In genomic region chr15:99729920-99730319, GRCh38 we compare ENCODE assay signal across 9 cellular contexts. TPM values are rescaled to one million over a fixed set of nuclear protein-coding genes. Genes with fewer than 3 reads are reported as not detected.
DNase-seq lines count a peak whose midpoint lies in the region; ATAC-seq and TF ChIP-seq lines count a peak whose summit lies in the region.
"Had no signal": no experiment of that assay in that cellular context is flagged by ENCODE, and none has a peak within 500 bp of the region (broad histone marks: within the 10 kb centered on the region; RNA-seq: fewer than 3 reads in every experiment).

No MANE protein-coding gene starts in this region.

- H3K36me3 ChIP-seq in BE2C = no peaks in the 10 kb centered on the region

- no peaks in the 10 kb centered on the region for H3K36me3 Mint-ChIP-seq in activated CD8-positive, alpha-beta T cell treated with anti-CD3 and anti-CD28 coated beads for 36 hours (ENCODE audit: low read depth)

- CTCF ChIA-PET in activated CD8-positive, alpha-beta T cell treated with anti-CD3 and anti-CD28 coated beads for 36 hours (lab: Charles Lee) = interaction anchor here (0.6 to 4.4 kb wide), 5 partner anchors 22 to 461 kb away, joined by 3 to 18 read pairs (median 3); no protein-coding TSS in a partner anchor

- peak; percentile 76 for TF ChIP-seq CTCF in BE2C (IDR thresholded peaks at IDR 0.05; ENCODE audit: low read depth, low read length)
- peak; percentile 31 for TF ChIP-seq CTCF in activated CD8-positive, alpha-beta T cell treated with anti-CD3 and anti-CD28 coated beads for 36 hours (IDR thresholded peaks at IDR 0.05)

- no peaks in the 10 kb centered on the region for H3K9me3 ChIP-seq in BE2C

- DNase-seq in BE2C = peak; percentile 54
- DNase-seq in H4 (ENCODE audit: low spot score) = peak; percentile 39
- DNase-seq in activated CD8-positive, alpha-beta T cell treated with anti-CD3 and anti-CD28 coated beads for 36 hours = peak; percentile 41
- peak; percentile 44 for DNase-seq in iris pigment epithelial cell (ENCODE audit: low read depth)
- DNase-seq in CD1c-positive myeloid dendritic cell (ENCODE audit: extremely low spot score) = no peak
- no peak for DNase-seq in DMS153 treated with DMSO at 0.1 percent for 48 hours (lab: John Stamatoyannopoulos, UW; ENCODE audit: unreplicated experiment)

- H3K27me3 Mint-ChIP-seq in activated CD8-positive, alpha-beta T cell treated with anti-CD3 and anti-CD28 coated beads for 36 hours = no peaks in the 10 kb centered on the region

- no peak overlapping the region for H3K27ac Mint-ChIP-seq in activated CD8-positive, alpha-beta T cell treated with anti-CD3 and anti-CD28 coated beads for 36 hours
- H3K27ac Mint-ChIP-seq: dendritic cell treated with granulocyte-macrophage colony-stimulating factor and Interleukin-4, amounts not matched to agents 40 ng/mL and 50 ng/mL, for 4 days had no signal

- POLR2A ChIA-PET in activated CD8-positive, alpha-beta T cell treated with anti-CD3 and anti-CD28 coated beads for 36 hours (lab: Charles Lee) = no interaction called here

- no peak overlapping the region for H3K4me3 ChIP-seq in BE2C (ENCODE audit: low read depth, low read length)

- H3K4me3 Mint-ChIP-seq in activated CD8-positive, alpha-beta T cell treated with anti-CD3 and anti-CD28 coated beads for 36 hours = no peak overlapping the region
- H3K4me3 Mint-ChIP-seq: dendritic cell treated with granulocyte-macrophage colony-stimulating factor and Interleukin-4, amounts not matched to agents 40 ng/mL and 50 ng/mL, for 4 days had no signal

- no peaks in the 10 kb centered on the region for H3K9me3 Mint-ChIP-seq in activated CD8-positive, alpha-beta T cell treated with anti-CD3 and anti-CD28 coated beads for 36 hours
- H3K9me3 Mint-ChIP-seq: dendritic cell treated with granulocyte-macrophage colony-stimulating factor and Interleukin-4, amounts not matched to agents 40 ng/mL and 50 ng/mL, for 4 days had no signal

- H3K4me1 Mint-ChIP-seq in activated CD8-positive, alpha-beta T cell treated with anti-CD3 and anti-CD28 coated beads for 36 hours (ENCODE audit: low read depth) = peaks cover 17% of the 10 kb centered on the region

- no peak for ATAC-seq in activated CD8-positive, alpha-beta T cell treated with anti-CD3 and anti-CD28 coated beads for 36 hours
- ATAC-seq in GM19328 (IDR thresholded peaks at IDR 0.05; ENCODE audit: unreplicated experiment) (no peak), GM18858 (IDR thresholded peaks at IDR 0.05; ENCODE audit: unreplicated experiment) (no peak)

- H3K27me3 ChIP-seq in BE2C = no peaks in the 10 kb centered on the region

- intact Hi-C loops in activated CD8-positive, alpha-beta T cell treated with anti-CD3 and anti-CD28 coated beads for 36 hours (cut with micrococcal nuclease) = no loop called here

- H3K4me1 ChIP-seq in BE2C = no peaks in the 10 kb centered on the region

RNA-seq across cellular contexts. Expression of gene LYSMD4, which starts 3.3 kb away (rescaled TPM):
- 4.6 TPM for polyA plus RNA-seq in BE2C (2012; ENCODE audit: insufficient read depth, insufficient read length, low read depth)
- total RNA-seq in H4 (2014; rRNA removed; shearing (Covaris generic)) = 4.0 and 5.7 TPM in 2 replicates
- total RNA-seq in activated CD8-positive, alpha-beta T cell treated with anti-CD3 and anti-CD28 coated beads for 36 hours = 1 to 10 TPM; 4.5 to 6.6 TPM

Comparison
In these comparisons a context has a peak if more than half of its experiments do, and no peak if none do; other contexts are left out.
1. DNase-seq: peak in BE2C (single experiment), H4 (single experiment), activated CD8-positive, alpha-beta T cell treated with anti-CD3 and anti-CD28 coated beads for 36 hours (single experiment) and iris pigment epithelial cell (single experiment); none in CD1c-positive myeloid dendritic cell (single experiment) and DMS153 treated with DMSO at 0.1 percent for 48 hours (single experiment).